ENCODE assay signal across 8 cellular contexts in genomic region chr1:153659656-153660055, GRCh38. TPM values are rescaled to one million over a fixed set of nuclear protein-coding genes. Genes with fewer than 3 reads are reported as not detected.
DNase-seq lines count a peak whose midpoint lies in the region; TF ChIP-seq lines count a peak whose summit lies in the region.

No MANE protein-coding gene starts in this region.

- no peaks in the 10 kb centered on the region for H3K36me3 ChIP-seq in testis (ENCODE audit: low read depth, missing control alignments)

- intact Hi-C loops in activated T-helper 2 cell treated with anti-CD3 and anti-CD28 coated beads, Interferon-gamma antibody, Interleukin-2, Interleukin-4, amounts not matched to agents 10 μg/mL and 5 μg/mL and 100 μg/mL, durations not matched to agents 14 hours and 24 hours and 36 hours (cut with micrococcal nuclease): no loop called here
- intact Hi-C loops in testis (cut with DNase I; ENCODE audit: low total_unique reads): no loop called here

- peaks cover 14% of the 10 kb centered on the region for H3K4me1 Mint-ChIP-seq in activated T-cell treated with anti-CD3 and anti-CD28 coated beads, Interleukin-2, amount 50 U/mL, for 24 hours (ENCODE audit: low read depth)
- H3K4me1 Mint-ChIP-seq in activated T-helper 2 cell treated with anti-CD3 and anti-CD28 coated beads, Interferon-gamma antibody, Interleukin-2, Interleukin-4, amounts not matched to agents 10 μg/mL and 5 μg/mL and 100 μg/mL, durations not matched to agents 14 hours and 24 hours and 36 hours (ENCODE audit: low read depth): peaks cover 12% of the 10 kb centered on the region
- H3K4me1 Mint-ChIP-seq in immature natural killer cell: peaks cover 16 to 29% of the 10 kb centered on the region in 2 donors

- DNase-seq in activated T-cell treated with anti-CD3 and anti-CD28 coated beads, Interleukin-2, amount 50 U/mL, for 24 hours: no peak
- DNase-seq in activated T-cell treated with anti-CD3 and anti-CD28 coated beads, Interleukin-2, amount 50 U/mL, for 1 hour: no peak
- no peak for DNase-seq in activated T-helper 2 cell treated with anti-CD3 and anti-CD28 coated beads, Interferon-gamma antibody, Interleukin-2, Interleukin-4, amounts not matched to agents 10 μg/mL and 5 μg/mL and 100 μg/mL, durations not matched to agents 14 hours and 24 hours and 36 hours (ENCODE audit: low spot score)
- DNase-seq in immature natural killer cell (no peak), testis (no peak), GM10266 (ENCODE audit: extremely low spot score) (no peak), mucosa of gallbladder (ENCODE audit: low spot score) (no peak), ACHN (no peak)

- peaks cover 14% of the 10 kb centered on the region for H3K36me3 Mint-ChIP-seq in activated T-cell treated with anti-CD3 and anti-CD28 coated beads, Interleukin-2, amount 50 U/mL, for 24 hours (ENCODE audit: low read depth)
- peaks cover 37% of the 10 kb centered on the region for H3K36me3 Mint-ChIP-seq in activated T-helper 2 cell treated with anti-CD3 and anti-CD28 coated beads, Interferon-gamma antibody, Interleukin-2, Interleukin-4, amounts not matched to agents 10 μg/mL and 5 μg/mL and 100 μg/mL, durations not matched to agents 14 hours and 24 hours and 36 hours (ENCODE audit: low read depth)
- H3K36me3 Mint-ChIP-seq in immature natural killer cell: peaks cover 9 to 22% (median 17%) of the 10 kb centered on the region in 3 donors

- H3K4me3 ChIP-seq in testis: no peak overlapping the region

- no peak for TF ChIP-seq POLR2A in testis (IDR thresholded peaks at IDR 0.05)

- peak overlapping the region; percentile 97 for H3K4me3 Mint-ChIP-seq in activated T-cell treated with anti-CD3 and anti-CD28 coated beads, Interleukin-2, amount 50 U/mL, for 24 hours
- peak overlapping the region; percentile 96 for H3K4me3 Mint-ChIP-seq in activated T-helper 2 cell treated with anti-CD3 and anti-CD28 coated beads, Interferon-gamma antibody, Interleukin-2, Interleukin-4, amounts not matched to agents 10 μg/mL and 5 μg/mL and 100 μg/mL, durations not matched to agents 14 hours and 24 hours and 36 hours (ENCODE audit: low read depth)
- peak overlapping the region; percentile 92 to 97 (median 95) for H3K4me3 Mint-ChIP-seq in immature natural killer cell

- no peaks in the 10 kb centered on the region for H3K9me3 Mint-ChIP-seq in activated T-cell treated with anti-CD3 and anti-CD28 coated beads, Interleukin-2, amount 50 U/mL, for 24 hours
- H3K9me3 Mint-ChIP-seq in activated T-helper 2 cell treated with anti-CD3 and anti-CD28 coated beads, Interferon-gamma antibody, Interleukin-2, Interleukin-4, amounts not matched to agents 10 μg/mL and 5 μg/mL and 100 μg/mL, durations not matched to agents 14 hours and 24 hours and 36 hours: no peaks in the 10 kb centered on the region
- no peaks in the 10 kb centered on the region for H3K9me3 Mint-ChIP-seq in immature natural killer cell

- peak overlapping the region; percentile 97 for H3K27ac Mint-ChIP-seq in activated T-cell treated with anti-CD3 and anti-CD28 coated beads, Interleukin-2, amount 50 U/mL, for 24 hours
- peak overlapping the region; percentile 42 for H3K27ac Mint-ChIP-seq in activated T-helper 2 cell treated with anti-CD3 and anti-CD28 coated beads, Interferon-gamma antibody, Interleukin-2, Interleukin-4, amounts not matched to agents 10 μg/mL and 5 μg/mL and 100 μg/mL, durations not matched to agents 14 hours and 24 hours and 36 hours
- H3K27ac Mint-ChIP-seq in immature natural killer cell: peak overlapping the region in 5 of 6 donors; percentile 85 to 95 (median 91)

- no peaks in the 10 kb centered on the region for H3K27me3 ChIP-seq in testis

- no peaks in the 10 kb centered on the region for H3K27me3 Mint-ChIP-seq in activated T-cell treated with anti-CD3 and anti-CD28 coated beads, Interleukin-2, amount 50 U/mL, for 24 hours
- H3K27me3 Mint-ChIP-seq in activated T-helper 2 cell treated with anti-CD3 and anti-CD28 coated beads, Interferon-gamma antibody, Interleukin-2, Interleukin-4, amounts not matched to agents 10 μg/mL and 5 μg/mL and 100 μg/mL, durations not matched to agents 14 hours and 24 hours and 36 hours (ENCODE audit: low read depth): no peaks in the 10 kb centered on the region
- peaks cover 0 to 6% (median 0%) of the 10 kb centered on the region in 3 donors for H3K27me3 Mint-ChIP-seq in immature natural killer cell (ENCODE audit: low read depth in 3 of 3)

- in situ Hi-C loops in ACHN (cut with HindIII; ENCODE audit: low pct_ligation_motif_present, low pct_unique_long_range_greater_than_20kb, low sequenced_read_pairs): no loop called here

- H3K4me1 ChIP-seq in testis: peaks cover 5% of the 10 kb centered on the region

- TF ChIP-seq CTCF in testis (IDR thresholded peaks at IDR 0.05) (no peak), GM10266 (IDR thresholded peaks at IDR 0.05; ENCODE audit: control insufficient read depth, insufficient read depth, low read depth, missing control alignments) (no peak)

- peak overlapping the region; percentile 98 to 99 for H3K27ac ChIP-seq in testis

- 65 to 71% methylated on average over 9 of the region's 9 CpGs for WGBS in testis, 2 donors

- H3K9me3 ChIP-seq in testis: no peaks in the 10 kb centered on the region

RNA-seq across cellular contexts. Expression of gene SNAPIN, which starts 1.2 kb away (rescaled TPM):
- total RNA-seq in activated T-helper 2 cell treated with anti-CD3 and anti-CD28 coated beads, Interferon-gamma antibody, Interleukin-2, Interleukin-4, amounts not matched to agents 10 μg/mL and 5 μg/mL and 100 μg/mL, durations not matched to agents 14 hours and 24 hours and 36 hours: 32.8 and 33.1 TPM in 2 replicates
- 100 to 1,000 TPM in 1 of 3 donors, 10 to 100 TPM in 2; 95.8 to 106 (median 96.0) TPM for polyA plus RNA-seq in immature natural killer cell
- 10 to 100 TPM; 57.4 to 61.7 TPM for total RNA-seq in testis
- 48.9 TPM for polyA plus RNA-seq in testis (ENCODE audit: insufficient read depth, low read depth, low replicate concordance)
- 38.8 TPM for total RNA-seq in mucosa of gallbladder

RNA-seq across cellular contexts. Expression of gene ILF2, which starts 11.1 kb away (rescaled TPM):
- total RNA-seq in activated T-helper 2 cell treated with anti-CD3 and anti-CD28 coated beads, Interferon-gamma antibody, Interleukin-2, Interleukin-4, amounts not matched to agents 10 μg/mL and 5 μg/mL and 100 μg/mL, durations not matched to agents 14 hours and 24 hours and 36 hours: 352 and 358 TPM in 2 replicates
- polyA plus RNA-seq in immature natural killer cell (100 to 1,000 TPM; 162 to 221 (median 164) TPM), testis (ENCODE audit: insufficient read depth, low read depth, low replicate concordance) (295 TPM)
- total RNA-seq in testis (100 to 1,000 TPM; 150 to 153 TPM), mucosa of gallbladder (87.6 TPM)

RNA-seq across cellular contexts. Expression of gene NPR1, which starts 18.8 kb away (rescaled TPM):
- not detected in 2 replicates for total RNA-seq in activated T-helper 2 cell treated with anti-CD3 and anti-CD28 coated beads, Interferon-gamma antibody, Interleukin-2, Interleukin-4, amounts not matched to agents 10 μg/mL and 5 μg/mL and 100 μg/mL, durations not matched to agents 14 hours and 24 hours and 36 hours
- not detected for polyA plus RNA-seq in immature natural killer cell
- 1 to 10 TPM; 2.5 to 4.3 TPM for total RNA-seq in testis
- polyA plus RNA-seq in testis (ENCODE audit: insufficient read depth, low read depth, low replicate concordance): 10.7 TPM
- 8.8 TPM for total RNA-seq in mucosa of gallbladder

RNA-seq across cellular contexts. Expression of gene CHTOP, which starts 25.8 kb away (rescaled TPM):
- 94.6 and 98.7 TPM in 2 replicates for total RNA-seq in activated T-helper 2 cell treated with anti-CD3 and anti-CD28 coated beads, Interferon-gamma antibody, Interleukin-2, Interleukin-4, amounts not matched to agents 10 μg/mL and 5 μg/mL and 100 μg/mL, durations not matched to agents 14 hours and 24 hours and 36 hours
- polyA plus RNA-seq in immature natural killer cell: 10 to 100 TPM; 37.5 to 70.8 (median 63.1) TPM
- 10 to 100 TPM; 86.1 to 87.8 TPM for total RNA-seq in testis
- 101 TPM for polyA plus RNA-seq in testis (ENCODE audit: insufficient read depth, low read depth, low replicate concordance)
- total RNA-seq in mucosa of gallbladder: 69.4 TPM

RNA-seq across cellular contexts. Expression of gene S100A1, which starts 31.4 kb away (rescaled TPM):
- total RNA-seq in activated T-helper 2 cell treated with anti-CD3 and anti-CD28 coated beads, Interferon-gamma antibody, Interleukin-2, Interleukin-4, amounts not matched to agents 10 μg/mL and 5 μg/mL and 100 μg/mL, durations not matched to agents 14 hours and 24 hours and 36 hours: not detected in 2 replicates
- polyA plus RNA-seq in immature natural killer cell (not detected), testis (ENCODE audit: insufficient read depth, low read depth, low replicate concordance) (29.8 TPM)
- total RNA-seq in testis (10 to 100 TPM in 1 of 2 donors, 1 to 10 TPM in 1; 8.2 to 24.0 TPM), mucosa of gallbladder (3.3 TPM)

Comparison
In these comparisons a context has a peak if more than half of its experiments do, and no peak if none do; other contexts are left out.
1. H3K27ac Mint-ChIP-seq: peak in every context shown above with its lines; median percentile 97 in activated T-cell treated with anti-CD3 and anti-CD28 coated beads, Interleukin-2, amount 50 U/mL, for 24 hours; 91 in immature natural killer cell; 42 in activated T-helper 2 cell treated with anti-CD3 and anti-CD28 coated beads, Interferon-gamma antibody, Interleukin-2, Interleukin-4, amounts not matched to agents 10 μg/mL and 5 μg/mL and 100 μg/mL, durations not matched to agents 14 hours and 24 hours and 36 hours.